ENCODE assay signal across 8 cellular contexts in genomic region chr2:27249891-27250651, GRCh38. TPM values are rescaled to one million over a fixed set of nuclear protein-coding genes. Genes with fewer than 3 reads are reported as not detected.
DNase-seq lines count a peak whose midpoint lies in the region; ATAC-seq and TF ChIP-seq lines count a peak whose summit lies in the region.

No MANE protein-coding gene starts in this region.

- peaks cover 0 to 33% (median 5%) of the 10 kb centered on the region in 3 experiments for H3K27me3 ChIP-seq in neuronal stem cell (ENCODE audit: control insufficient read depth in 3 of 3, insufficient read depth in 3 of 3, low read depth in 1 of 3, low read length in 3 of 3)

- peak; percentile 69 for TF ChIP-seq CTCF in fibroblast of the aortic adventitia (IDR thresholded peaks at IDR 0.05; ENCODE audit: insufficient read depth, low read length)

- no peak overlapping the region for H3K14ac ChIP-seq in neuronal stem cell (ENCODE audit: low read length)

- H3K9ac ChIP-seq in neuronal stem cell (ENCODE audit: low read depth, low read length, poor library complexity), result no peak overlapping the region

- H3K27ac ChIP-seq in neuronal stem cell (replicated peaks; ENCODE audit: low read length), result no peak overlapping the region

- no peak overlapping the region for H4K8ac ChIP-seq in neuronal stem cell (ENCODE audit: low read depth, low read length)

- peaks cover 0 to 3% of the 10 kb centered on the region in 2 donors for H3K36me3 ChIP-seq in neuronal stem cell (replicated peaks in 1 of 2; ENCODE audit: control insufficient read depth in 2 of 2, insufficient read depth in 2 of 2, low read length in 2 of 2)

- no peak for ATAC-seq in HG03432 (IDR thresholded peaks at IDR 0.05; ENCODE audit: unreplicated experiment)

- DNase-seq in NCI-H1092 treated with DMSO at 0.1 percent for 48 hours (lab: John Stamatoyannopoulos, UW) (peak; percentile 14), NCI-H1092 (lab: John Stamatoyannopoulos, UW) (no peak), NCI-H1930 (lab: John Stamatoyannopoulos, UW) (peak; percentile 24 to 34), fibroblast of the aortic adventitia (ENCODE audit: low read depth) (peak; percentile 27), neuronal stem cell (ENCODE audit: low spot score) (peak; percentile 66), NCI-H2171 treated with DMSO at 0.1 percent for 48 hours (lab: John Stamatoyannopoulos, UW) (no peak)
- peak; percentile 16 to 24 for DNase-seq in activated CD8-positive, alpha-beta memory T cell treated with anti-CD3 and anti-CD28 coated beads for 1 hour (ENCODE audit: extremely low read depth in 1 of 2, low read depth in 1 of 2)

- peak overlapping the region; percentile 93 for H2AFZ ChIP-seq in neuronal stem cell (ENCODE audit: low read length)

- no CpG with 5 or more reads among the region's 22 CpGs for WGBS in neuronal stem cell (ENCODE audit: extremely low coverage in 2 of 2, insufficient read length in 2 of 2, insufficient replicate concordance in 1 of 2), 2 donors

- H2AK5ac ChIP-seq in neuronal stem cell (ENCODE audit: low read depth, low read length), result no peak overlapping the region

- no peak overlapping the region for H2BK15ac ChIP-seq in neuronal stem cell (ENCODE audit: low read length)

- peak overlapping the region; percentile 81 for H3K23ac ChIP-seq in neuronal stem cell (ENCODE audit: low read depth, low read length, poor library complexity)

- no peak overlapping the region for H2BK12ac ChIP-seq in neuronal stem cell (ENCODE audit: low read length)

- H4K91ac ChIP-seq in neuronal stem cell (ENCODE audit: low read depth, low read length, poor library complexity), result no peak overlapping the region

- H3K4me2 ChIP-seq in neuronal stem cell (ENCODE audit: insufficient read depth, low read length, poor library complexity, severe bottlenecking), result peak overlapping the region; percentile 64

- no peaks in the 10 kb centered on the region for H3K79me1 ChIP-seq in neuronal stem cell (ENCODE audit: low read depth, low read length)

- no peak overlapping the region for H2BK120ac ChIP-seq in neuronal stem cell (ENCODE audit: low read depth, low read length)

- peaks cover 8 to 10% of the 10 kb centered on the region in 2 donors for H3K4me1 ChIP-seq in neuronal stem cell (ENCODE audit: control insufficient read depth in 2 of 2, insufficient read depth in 1 of 2, low read depth in 1 of 2, low read length in 2 of 2)

- no peaks in the 10 kb centered on the region for H3K9me3 ChIP-seq in neuronal stem cell (replicated peaks in 1 of 2; ENCODE audit: control insufficient read depth in 2 of 2, insufficient read depth in 1 of 2, low read depth in 1 of 2, low read length in 2 of 2)

- peak overlapping the region; percentile 50 for H3K18ac ChIP-seq in neuronal stem cell (ENCODE audit: low read length)

- H2BK5ac ChIP-seq in neuronal stem cell (ENCODE audit: low read length), result no peak overlapping the region

- H3K4ac ChIP-seq in neuronal stem cell (ENCODE audit: low read length), result no peak overlapping the region

- H3K4me3 ChIP-seq in fibroblast of the aortic adventitia (ENCODE audit: low read depth, low read length) (no peak overlapping the region), neuronal stem cell (ENCODE audit: low read length in 2 of 2) (peak overlapping the region in 1 of 2 donors; percentile 31)

RNA-seq across cellular contexts. Expression of gene SLC30A3, which starts 12.8 kb away (rescaled TPM):
- total RNA-seq in fibroblast of the aortic adventitia (ENCODE audit: low replicate concordance), result 0.09 and 0.25 TPM in 2 replicates
- 1.2 TPM for polyA plus RNA-seq in neuronal stem cell (2013, experiment 1 of 2)
- 1.3 TPM for polyA plus RNA-seq in neuronal stem cell (2013, experiment 2 of 2)

RNA-seq across cellular contexts. Expression of gene DNAJC5G, which starts 25.2 kb away (rescaled TPM):
- total RNA-seq in fibroblast of the aortic adventitia (ENCODE audit: low replicate concordance), result not detected in 2 replicates
- polyA plus RNA-seq in neuronal stem cell (2013, experiment 1 of 2), result 0.04 TPM
- not detected for polyA plus RNA-seq in neuronal stem cell (2013, experiment 2 of 2)

RNA-seq across cellular contexts. Expression of gene TRIM54, which starts 32.2 kb away (rescaled TPM):
- not detected in 2 replicates for total RNA-seq in fibroblast of the aortic adventitia (ENCODE audit: low replicate concordance)
- polyA plus RNA-seq in neuronal stem cell (2013, experiment 1 of 2), result 0.04 TPM
- not detected for polyA plus RNA-seq in neuronal stem cell (2013, experiment 2 of 2)

RNA-seq across cellular contexts. Expression of gene CAD, which starts 32.9 kb away (rescaled TPM):
- 28.9 and 35.5 TPM in 2 replicates for total RNA-seq in fibroblast of the aortic adventitia (ENCODE audit: low replicate concordance)
- polyA plus RNA-seq in neuronal stem cell (2013, experiment 1 of 2), result 16.3 TPM
- polyA plus RNA-seq in neuronal stem cell (2013, experiment 2 of 2), result 16.0 TPM

RNA-seq across cellular contexts. Expression of gene SLC5A6, which starts 38.0 kb away (rescaled TPM):
- total RNA-seq in fibroblast of the aortic adventitia (ENCODE audit: low replicate concordance), result 12.9 and 20.0 TPM in 2 replicates
- polyA plus RNA-seq in neuronal stem cell (2013, experiment 1 of 2), result 29.5 TPM
- 28.8 TPM for polyA plus RNA-seq in neuronal stem cell (2013, experiment 2 of 2)

Comparison
In these comparisons a context has a peak if more than half of its experiments do, and no peak if none do; other contexts are left out.
1. DNase-seq: peak in NCI-H1092 treated with DMSO at 0.1 percent for 48 hours (single experiment), NCI-H1930 (2 of 2), activated CD8-positive, alpha-beta memory T cell treated with anti-CD3 and anti-CD28 coated beads for 1 hour (2 of 2), fibroblast of the aortic adventitia (single experiment) and neuronal stem cell (single experiment); none in NCI-H1092 (single experiment) and NCI-H2171 treated with DMSO at 0.1 percent for 48 hours (single experiment).